8 cellular contexts compared by ENCODE assay signal in the genomic region with DNA sequence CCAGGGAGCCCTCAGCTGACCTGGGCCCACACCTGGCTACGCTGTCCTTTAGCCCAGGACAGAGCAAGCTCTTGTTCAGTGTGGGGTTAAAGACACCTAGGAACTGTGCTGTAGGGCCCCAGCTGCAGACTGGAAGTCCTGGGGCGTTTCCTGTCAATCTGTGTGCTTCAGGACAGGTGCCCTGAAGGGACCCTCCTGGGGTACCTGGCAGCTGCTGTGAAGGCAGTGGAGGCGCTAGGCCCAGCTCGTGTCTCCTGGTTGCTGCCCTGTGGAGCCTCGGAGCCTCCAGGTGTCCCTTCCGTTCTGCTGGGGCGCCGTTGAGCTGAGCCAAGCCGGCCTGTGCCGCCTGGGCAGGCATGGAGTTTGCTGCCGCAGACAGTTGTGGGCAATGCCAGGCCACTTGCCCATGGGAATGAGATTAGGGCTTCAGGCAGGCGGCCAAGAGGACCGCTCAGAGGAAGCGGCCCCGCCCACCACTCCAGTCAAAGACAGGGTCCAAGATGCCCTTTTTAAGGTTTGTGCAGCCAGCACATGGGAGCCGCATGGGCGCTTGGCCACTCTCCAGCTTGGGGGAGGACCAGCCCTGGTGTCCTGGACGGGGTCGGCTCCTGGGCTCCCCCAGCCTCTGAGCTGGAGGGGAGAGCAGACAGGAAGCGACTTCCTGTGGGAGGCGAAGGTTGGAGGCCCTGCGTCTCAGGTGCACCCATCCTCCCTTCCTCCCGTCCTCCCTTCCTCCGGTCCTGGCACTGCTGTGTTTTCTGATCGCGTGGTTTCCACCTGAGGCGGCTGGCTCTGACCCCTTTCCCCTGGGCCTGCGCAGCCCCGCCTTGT. TPM values are rescaled to one million over a fixed set of nuclear protein-coding genes. Genes with fewer than 3 reads are reported as not detected.
DNase-seq lines count a peak whose midpoint lies in the region; ATAC-seq and FAIRE-seq lines count a peak whose summit lies in the region.

No MANE protein-coding gene starts in this region.

- ATAC-seq in activated T-helper 17 cell treated with anti-CD3 and anti-CD28 coated beads, Interleukin-2, amount 50 U/mL, for 72 hours (replicated peaks) = no peak
- ATAC-seq in left ventricle myocardium superior (peak; percentile 43), GM18861 (IDR thresholded peaks at IDR 0.05; ENCODE audit: unreplicated experiment) (no peak)

- H3K27ac Mint-ChIP-seq in activated T-helper 17 cell treated with anti-CD3 and anti-CD28 coated beads, Interleukin-2, amount 50 U/mL, for 72 hours = peak overlapping the region; percentile 73

- 21 to 31% (median 23%) methylated on average over 28 to 29 of the region's 29 CpGs for WGBS in small intestine, 3 donors

- peaks cover 8 to 13% of the 10 kb centered on the region in 2 donors for H3K4me1 ChIP-seq in small intestine (ENCODE audit: control insufficient read depth in 2 of 2, insufficient read depth in 1 of 2, low read depth in 1 of 2, low read length in 1 of 2)

- H3K9me3 Mint-ChIP-seq in activated T-helper 17 cell treated with anti-CD3 and anti-CD28 coated beads, Interleukin-2, amount 50 U/mL, for 72 hours = no peaks in the 10 kb centered on the region

- peaks cover 75% of the 10 kb centered on the region for H3K36me3 Mint-ChIP-seq in activated T-helper 17 cell treated with anti-CD3 and anti-CD28 coated beads, Interleukin-2, amount 50 U/mL, for 72 hours (ENCODE audit: low read depth)

- intact Hi-C loops in left ventricle myocardium superior (cut with micrococcal nuclease) = no loop called here

- peak overlapping the region in 1 of 2 donors; percentile 37 for H3K4me3 ChIP-seq in small intestine (ENCODE audit: low read depth in 1 of 2, low read length in 2 of 2)

- H3K27me3 Mint-ChIP-seq in activated T-helper 17 cell treated with anti-CD3 and anti-CD28 coated beads, Interleukin-2, amount 50 U/mL, for 72 hours = no peaks in the 10 kb centered on the region

- peak; percentile 50 for DNase-seq in NCI-H1092 treated with DMSO at 0.1 percent for 48 hours (lab: John Stamatoyannopoulos, UW)
- DNase-seq in NCI-H1092 (lab: John Stamatoyannopoulos, UW) = no peak
- peak; percentile 92 for DNase-seq in left ventricle myocardium superior
- peak; percentile 44 for DNase-seq in small intestine
- no peak for DNase-seq in RPMI8226
- DNase-seq in SW480 (ENCODE audit: low spot score) = no peak

- peak overlapping the region; percentile 47 to 77 for H3K27ac ChIP-seq in small intestine (ENCODE audit: low read depth in 1 of 2, low read length in 1 of 2)

- FAIRE-seq in small intestine (lab: Jason Lieb, UNC) = no peak

- H3K4me3 Mint-ChIP-seq in activated T-helper 17 cell treated with anti-CD3 and anti-CD28 coated beads, Interleukin-2, amount 50 U/mL, for 72 hours = peak overlapping the region; percentile 93

- no peaks in the 10 kb centered on the region for H3K27me3 ChIP-seq in small intestine (ENCODE audit: control insufficient read depth in 2 of 2, insufficient read depth in 2 of 2, low read length in 2 of 2)

- peaks cover 18 to 29% of the 10 kb centered on the region in 2 donors for H3K36me3 ChIP-seq in small intestine (ENCODE audit: control insufficient read depth in 2 of 2, insufficient read depth in 2 of 2, low read length in 2 of 2)

- no peaks in the 10 kb centered on the region for H3K9me3 ChIP-seq in small intestine (ENCODE audit: control insufficient read depth, low read depth)

- peaks cover 19% of the 10 kb centered on the region for H3K4me1 Mint-ChIP-seq in activated T-helper 17 cell treated with anti-CD3 and anti-CD28 coated beads, Interleukin-2, amount 50 U/mL, for 72 hours

RNA-seq across cellular contexts. Expression of a gene that starts 4.0 kb away (rescaled TPM):
- total RNA-seq in activated T-helper 17 cell treated with anti-CD3 and anti-CD28 coated beads, Interleukin-2, amount 50 U/mL, for 72 hours = 100 to 1,000 TPM; 405 to 726 TPM
- total RNA-seq in left ventricle myocardium superior = 58.1 TPM
- polyA plus RNA-seq in small intestine = 100 to 1,000 TPM; 109 to 149 (median 131) TPM

RNA-seq across cellular contexts. Expression of a gene that starts 20.5 kb away (rescaled TPM):
- total RNA-seq in activated T-helper 17 cell treated with anti-CD3 and anti-CD28 coated beads, Interleukin-2, amount 50 U/mL, for 72 hours = not detected
- not detected for total RNA-seq in left ventricle myocardium superior
- under 1 TPM in 1 of 3 donors, not detected in 2; 0.57 TPM for polyA plus RNA-seq in small intestine

RNA-seq across cellular contexts. Expression of a gene that starts 26.4 kb away (rescaled TPM):
- total RNA-seq in activated T-helper 17 cell treated with anti-CD3 and anti-CD28 coated beads, Interleukin-2, amount 50 U/mL, for 72 hours = under 1 TPM in 1 of 2 donors, not detected in 1; 0.19 TPM
- not detected for total RNA-seq in left ventricle myocardium superior
- not detected for polyA plus RNA-seq in small intestine

RNA-seq across cellular contexts. Expression of a gene that starts 39.6 kb away (rescaled TPM):
- not detected for total RNA-seq in activated T-helper 17 cell treated with anti-CD3 and anti-CD28 coated beads, Interleukin-2, amount 50 U/mL, for 72 hours
- not detected for total RNA-seq in left ventricle myocardium superior
- polyA plus RNA-seq in small intestine = not detected

RNA-seq across cellular contexts. Expression of a gene that starts 50.3 kb away (rescaled TPM):
- under 1 TPM; 0.45 to 0.50 TPM for total RNA-seq in activated T-helper 17 cell treated with anti-CD3 and anti-CD28 coated beads, Interleukin-2, amount 50 U/mL, for 72 hours
- total RNA-seq in left ventricle myocardium superior = not detected
- polyA plus RNA-seq in small intestine = 100 to 1,000 TPM; 189 to 644 (median 550) TPM

Comparison
In these comparisons a context has a peak if more than half of its experiments do, and no peak if none do; other contexts are left out.
1. DNase-seq: peak in NCI-H1092 treated with DMSO at 0.1 percent for 48 hours (single experiment), left ventricle myocardium superior (single experiment) and small intestine (single experiment); none in NCI-H1092 (single experiment), RPMI8226 (single experiment) and SW480 (single experiment).